ENCODE assay signal across 12 cellular contexts in genomic region chr13:93249259-93249917, GRCh38. TPM values are rescaled to one million over a fixed set of nuclear protein-coding genes. Genes with fewer than 3 reads are reported as not detected.
A peak's percentile ranks its signal among the peaks of the same experiment; 100 is the strongest.
DNase-seq lines count a peak whose midpoint lies in the region; TF ChIP-seq lines count a peak whose summit lies in the region.
"Had no signal": no experiment of that assay in that cellular context is flagged by ENCODE, and none has a peak within 500 bp of the region (broad histone marks: within the 10 kb centered on the region; RNA-seq: fewer than 3 reads in every experiment).

No MANE protein-coding gene starts in this region.

- H3K36me3 Mint-ChIP-seq in Caco-2 (ENCODE audit: insufficient read depth, unreplicated experiment) (no peaks in the 10 kb centered on the region), chondrocyte (ENCODE audit: low read depth) (no peaks in the 10 kb centered on the region), endodermal cell (ENCODE audit: low read depth) (peaks cover 3% of the 10 kb centered on the region)
- no peaks in the 10 kb centered on the region for H3K36me3 Mint-ChIP-seq in activated CD4-positive, alpha-beta memory T cell treated with anti-CD3 and anti-CD28 coated beads for 36 hours

- TF ChIP-seq CTCF in Caco-2 (IDR thresholded peaks at IDR 0.05; ENCODE audit: insufficient read depth in 1 of 2, low read depth in 1 of 2, low read length in 1 of 2, severe bottlenecking in 1 of 2, unreplicated experiment in 1 of 2) = no peak
- no peak for TF ChIP-seq CTCF in chondrocyte (IDR thresholded peaks at IDR 0.05)
- TF ChIP-seq CTCF in esophagus squamous epithelium (IDR thresholded peaks at IDR 0.05) = no peak
- TF ChIP-seq CTCF in endodermal cell (conservative IDR thresholded peaks at IDR 0.05) = no peak

- H3K4me3 Mint-ChIP-seq in Caco-2 (ENCODE audit: unreplicated experiment) = no peak overlapping the region
- H3K4me3 Mint-ChIP-seq in chondrocyte (ENCODE audit: unreplicated experiment) = peak overlapping the region; percentile 28
- no peak overlapping the region for H3K4me3 Mint-ChIP-seq in activated CD4-positive, alpha-beta memory T cell treated with anti-CD3 and anti-CD28 coated beads for 36 hours
- no peak overlapping the region for H3K4me3 Mint-ChIP-seq in endodermal cell

- H3K9me3 Mint-ChIP-seq in Caco-2 (ENCODE audit: unreplicated experiment) = peaks cover 9% of the 10 kb centered on the region
- H3K9me3 Mint-ChIP-seq in chondrocyte (ENCODE audit: low read depth) = peaks cover 8% of the 10 kb centered on the region
- no peaks in the 10 kb centered on the region for H3K9me3 Mint-ChIP-seq in activated CD4-positive, alpha-beta memory T cell treated with anti-CD3 and anti-CD28 coated beads for 36 hours
- no peaks in the 10 kb centered on the region for H3K9me3 Mint-ChIP-seq in endodermal cell

- peak overlapping the region; percentile 55 for H3K27ac Mint-ChIP-seq in Caco-2 (ENCODE audit: unreplicated experiment)
- H3K27ac Mint-ChIP-seq in chondrocyte (ENCODE audit: unreplicated experiment) = peak overlapping the region; percentile 93
- no peak overlapping the region for H3K27ac Mint-ChIP-seq in activated CD4-positive, alpha-beta memory T cell treated with anti-CD3 and anti-CD28 coated beads for 36 hours
- H3K27ac Mint-ChIP-seq in endodermal cell = no peak overlapping the region

- 83 to 100% methylated on average over 1 to 2 of the region's 3 CpGs for WGBS in mesodermal cell (ENCODE audit: insufficient coverage in 2 of 2), 2 experiments
- 52 to 61% methylated on average over 3 of the region's 3 CpGs for WGBS in esophagus squamous epithelium, 2 donors
- 90 to 91% methylated on average over 1 to 3 of the region's 3 CpGs for WGBS in endodermal cell (ENCODE audit: insufficient coverage in 1 of 2, insufficient read length in 1 of 2), 2 experiments

- H3K9me3 ChIP-seq in Caco-2 = no peaks in the 10 kb centered on the region
- H3K9me3 ChIP-seq in MG63 = peaks cover 11% of the 10 kb centered on the region
- H3K9me3 ChIP-seq in mesodermal cell (ENCODE audit: control insufficient read depth, low read length) = no peaks in the 10 kb centered on the region
- H3K9me3 ChIP-seq in esophagus squamous epithelium = no peaks in the 10 kb centered on the region
- H3K9me3 ChIP-seq in endodermal cell (ENCODE audit: control insufficient read depth, low read length) = no peaks in the 10 kb centered on the region
- H3K9me3 ChIP-seq: esophagus muscularis mucosa had no signal

- CTCF ChIA-PET in Caco-2 (lab: Charles Lee) = no interaction called here
- CTCF ChIA-PET in activated CD4-positive, alpha-beta memory T cell treated with anti-CD3 and anti-CD28 coated beads for 36 hours (lab: Charles Lee) = no interaction called here

- H3K27me3 ChIP-seq in Caco-2 (replicated peaks; ENCODE audit: control insufficient read depth, insufficient read depth, low read length) (no peaks in the 10 kb centered on the region), MG63 (no peaks in the 10 kb centered on the region), esophagus squamous epithelium (no peaks in the 10 kb centered on the region), endodermal cell (ENCODE audit: control insufficient read depth, insufficient read depth, low read length, poor library complexity, severe bottlenecking) (no peaks in the 10 kb centered on the region)
- H3K27me3 ChIP-seq: esophagus muscularis mucosa had no signal

- no peak for TF ChIP-seq POLR2A in esophagus squamous epithelium (IDR thresholded peaks at IDR 0.05)

- H3K4me3 ChIP-seq in Caco-2 (ENCODE audit: low read depth, low read length) (no peak overlapping the region), MG63 (no peak overlapping the region), mesodermal cell (ENCODE audit: extremely low read depth, insufficient read depth, low read length, poor library complexity, severe bottlenecking) (no peak overlapping the region), esophagus squamous epithelium (no peak overlapping the region), endodermal cell (ENCODE audit: low read length) (no peak overlapping the region)
- H3K4me3 ChIP-seq: esophagus muscularis mucosa had no signal

- POLR2A ChIA-PET in Caco-2 (lab: Charles Lee) = no interaction called here
- POLR2A ChIA-PET in activated CD4-positive, alpha-beta memory T cell treated with anti-CD3 and anti-CD28 coated beads for 36 hours (lab: Charles Lee) = no interaction called here

- H3K36me3 ChIP-seq in Caco-2 (ENCODE audit: control insufficient read depth, insufficient read depth, low read length) = no peaks in the 10 kb centered on the region
- peaks cover 13% of the 10 kb centered on the region for H3K36me3 ChIP-seq in MG63
- H3K36me3 ChIP-seq in mesodermal cell (ENCODE audit: control insufficient read depth, insufficient read depth, low read length) = no peaks in the 10 kb centered on the region
- no peaks in the 10 kb centered on the region for H3K36me3 ChIP-seq in esophagus squamous epithelium
- H3K36me3 ChIP-seq in endodermal cell (ENCODE audit: control insufficient read depth, insufficient read depth, low read length) = peaks cover 44% of the 10 kb centered on the region
- H3K36me3 ChIP-seq: esophagus muscularis mucosa had no signal

- no peaks in the 10 kb centered on the region for H3K4me1 Mint-ChIP-seq in Caco-2 (ENCODE audit: low read depth, unreplicated experiment)
- H3K4me1 Mint-ChIP-seq in chondrocyte (ENCODE audit: low read depth) = peaks cover 73% of the 10 kb centered on the region
- H3K4me1 Mint-ChIP-seq in activated CD4-positive, alpha-beta memory T cell treated with anti-CD3 and anti-CD28 coated beads for 36 hours (ENCODE audit: low read depth) = no peaks in the 10 kb centered on the region
- H3K4me1 Mint-ChIP-seq in endodermal cell = peaks cover 45% of the 10 kb centered on the region

- H3K4me1 ChIP-seq in Caco-2 (no peaks in the 10 kb centered on the region), mesodermal cell (ENCODE audit: control insufficient read depth, insufficient read depth, low read length, poor library complexity, severe bottlenecking) (peaks cover 19% of the 10 kb centered on the region), esophagus squamous epithelium (peaks cover 0 to 3% (median 0%) of the 10 kb centered on the region in 3 donors), endodermal cell (ENCODE audit: control insufficient read depth, insufficient read depth, low read length) (peaks cover 13% of the 10 kb centered on the region)

- no peak overlapping the region for H3K9ac ChIP-seq in endodermal cell (ENCODE audit: extremely low read depth, low read length, poor library complexity, severe bottlenecking)

- H3K27me3 Mint-ChIP-seq in Caco-2 (ENCODE audit: insufficient read depth, unreplicated experiment) = no peaks in the 10 kb centered on the region
- H3K27me3 Mint-ChIP-seq in chondrocyte (ENCODE audit: low read depth) = no peaks in the 10 kb centered on the region
- no peaks in the 10 kb centered on the region for H3K27me3 Mint-ChIP-seq in activated CD4-positive, alpha-beta memory T cell treated with anti-CD3 and anti-CD28 coated beads for 36 hours
- no peaks in the 10 kb centered on the region for H3K27me3 Mint-ChIP-seq in endodermal cell (ENCODE audit: insufficient read depth)

- intact Hi-C loops in Caco-2 (cut with micrococcal nuclease; ENCODE audit: unreplicated experiment) (no loop called here), esophagus squamous epithelium (cut with DNase I) (no loop called here)
- intact Hi-C loops in activated CD4-positive, alpha-beta memory T cell treated with anti-CD3 and anti-CD28 coated beads for 36 hours (cut with micrococcal nuclease) = no loop called here

- no peak for DNase-seq in Caco-2
- peak; percentile 77 for DNase-seq in MG63
- DNase-seq in chondrocyte (ENCODE audit: low spot score) = no peak
- DNase-seq in activated CD4-positive, alpha-beta memory T cell treated with anti-CD3 and anti-CD28 coated beads for 36 hours = no peak
- DNase-seq in esophagus squamous epithelium (lab: John Stamatoyannopoulos, UW) = no peak
- no peak for DNase-seq in foreskin melanocyte
- no peak for DNase-seq in endodermal cell
- DNase-seq: activated effector memory CD4-positive, alpha-beta T cell treated with anti-CD3 and anti-CD28 coated beads, Interleukin-2, amount 50 U/mL, for 16 hours; NCI-H2171; T-helper 9 cell had no signal

- H3K27ac ChIP-seq in mesodermal cell (ENCODE audit: low read depth, low read length, severe bottlenecking) (peak overlapping the region; percentile 86), esophagus squamous epithelium (no peak overlapping the region), endodermal cell (ENCODE audit: low read depth, low read length) (no peak overlapping the region)
- H3K27ac ChIP-seq: esophagus muscularis mucosa had no signal

- BruUV-seq in Caco-2 (replicated peaks; lab: Mats Ljungman, UMichigan) = no TSS peak

RNA-seq across cellular contexts. Expression of gene GPC6, which starts 22.8 kb away (rescaled TPM):
- total RNA-seq in Caco-2 (2022) (0.07 and 0.16 TPM in 2 replicates), chondrocyte (76.1 to 111 TPM (median 76.5 TPM) in 3 replicates), esophagus squamous epithelium (1 to 10 TPM in 2 of 4 donors, under 1 TPM in 2; 0.57 to 8.6 (median 2.6) TPM), endodermal cell (10 to 100 TPM; 69.6 to 80.4 TPM)
- 4.1 and 10.1 TPM in 2 replicates for total RNA-seq in MG63 (2014; rRNA removed; shearing (Covaris generic); ENCODE audit: low replicate concordance)
- 40.0 TPM for polyA plus RNA-seq in mesodermal cell (2013, experiment 1 of 2)
- 39.1 TPM for polyA plus RNA-seq in mesodermal cell (2013, experiment 2 of 2)
- not detected for total RNA-seq in activated CD4-positive, alpha-beta memory T cell treated with anti-CD3 and anti-CD28 coated beads for 36 hours
- polyA plus RNA-seq in endodermal cell (2013, experiment 1 of 2) = 33.2 TPM
- 36.2 TPM for polyA plus RNA-seq in endodermal cell (2013, experiment 2 of 2)

Comparison
In these comparisons a context has a peak if more than half of its experiments do, and no peak if none do; other contexts are left out.
1. H3K27ac Mint-ChIP-seq: peak in Caco-2 (single experiment) and chondrocyte (single experiment); none in activated CD4-positive, alpha-beta memory T cell treated with anti-CD3 and anti-CD28 coated beads for 36 hours (single experiment) and endodermal cell (single experiment).